29 cellular contexts compared by ENCODE assay signal in the genomic region with DNA sequence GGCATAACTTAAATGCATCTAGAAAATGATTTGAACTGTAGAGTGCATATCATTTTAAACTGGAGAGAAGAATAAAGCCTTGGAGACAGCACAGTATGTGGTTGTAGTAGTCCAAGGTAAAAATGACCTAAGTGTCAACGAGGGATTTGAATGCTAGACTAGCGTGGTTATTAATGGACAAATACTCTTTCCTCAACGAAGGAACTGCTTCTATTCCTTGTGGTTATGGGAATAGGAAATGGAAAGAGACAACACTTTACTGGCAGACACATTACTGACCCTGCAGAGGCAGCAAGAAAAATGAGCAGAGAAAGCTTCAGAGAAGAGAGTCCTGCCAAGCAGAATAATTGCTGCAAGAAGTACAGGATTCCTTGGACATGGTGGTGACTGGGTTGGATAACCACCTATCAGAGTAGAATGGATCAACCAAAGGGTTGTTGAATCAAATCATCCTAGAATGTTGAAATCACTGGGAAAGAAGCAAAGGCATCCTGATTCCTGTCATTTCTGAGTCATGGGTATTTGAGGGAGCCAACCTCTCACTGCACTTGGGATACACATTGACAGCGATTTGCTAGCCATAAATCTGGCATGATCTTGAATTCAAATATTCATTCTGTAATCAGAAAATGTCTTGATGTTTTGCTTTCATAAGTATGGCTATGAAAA.
DNase-seq lines count a peak whose midpoint lies in the region; TF ChIP-seq lines count a peak whose summit lies in the region.
"Had no signal": no experiment of that assay in that cellular context is flagged by ENCODE, and none has a peak within 500 bp of the region (broad histone marks: within the 10 kb centered on the region; RNA-seq: fewer than 3 reads in every experiment).

No MANE protein-coding gene starts in this region.

- H2AFZ ChIP-seq in mesenchymal stem cell (ENCODE audit: low read depth, low read length), result no peak overlapping the region
- H2AFZ ChIP-seq: hepatocyte, parathyroid adenoma had no signal

- no peak overlapping the region for H3K23ac ChIP-seq in mesenchymal stem cell (ENCODE audit: low read length in 2 of 2)

- H2BK120ac ChIP-seq in mesenchymal stem cell (ENCODE audit: low read depth, low read length), result no peak overlapping the region

- H3K27me3 ChIP-seq in mesenchymal stem cell (ENCODE audit: control insufficient read depth in 1 of 2, insufficient read depth in 1 of 2, low read length in 2 of 2) (no peaks in the 10 kb centered on the region), brain microvascular endothelial cell (replicated peaks) (no peaks in the 10 kb centered on the region)
- H3K27me3 ChIP-seq: esophagus squamous epithelium, gastrocnemius medialis, hepatocyte, spleen had no signal

- H2AK5ac ChIP-seq in mesenchymal stem cell (ENCODE audit: low read length, severe bottlenecking), result no peak overlapping the region

- H3K4me3 ChIP-seq in cardiac fibroblast (replicated peaks in 1 of 2; ENCODE audit: low read depth in 2 of 2, low read length in 2 of 2) (no peak overlapping the region), mesenchymal stem cell (ENCODE audit: insufficient read depth in 1 of 2, low read depth in 1 of 2, low read length in 2 of 2) (no peak overlapping the region), brain microvascular endothelial cell (ENCODE audit: low read depth, low read length) (no peak overlapping the region)
- H3K4me3 ChIP-seq: esophagus squamous epithelium, gastrocnemius medialis, hepatocyte, spleen, thoracic aorta had no signal

- H3K79me1 ChIP-seq in mesenchymal stem cell (replicated peaks; ENCODE audit: low read length, poor library complexity, severe bottlenecking), result no peaks in the 10 kb centered on the region

- 3% methylated on average over 3 of the region's 4 CpGs for WGBS in mesenchymal stem cell

- no peak overlapping the region for H3K4ac ChIP-seq in mesenchymal stem cell (ENCODE audit: low read depth in 1 of 2, low read length in 2 of 2)

- no peak overlapping the region for H4K8ac ChIP-seq in mesenchymal stem cell (ENCODE audit: low read length)

- DNase-seq in LHCN-M2 (ENCODE audit: low read depth) (peak; percentile 46), cardiac fibroblast (ENCODE audit: low read depth in 2 of 2) (peak; percentile 6 to 40), mesenchymal stem cell (peak; percentile 53), stromal cell of bone marrow (ENCODE audit: low read depth) (peak; percentile 11), brain microvascular endothelial cell (no peak), mesenteric fat pad (ENCODE audit: low spot score) (no peak), T-helper 9 cell (no peak)
- DNase-seq: activated CD4-positive, alpha-beta T cell treated with anti-CD3 and anti-CD28 coated beads, Interleukin-2, amount 50 U/mL, for 1 hour; activated CD4-positive, CD25-positive, alpha-beta regulatory T cell; activated effector memory CD4-positive, alpha-beta T cell treated with anti-CD3 and anti-CD28 coated beads, Interleukin-2, amount 50 U/mL, for 16 hours; activated naive CD8-positive, alpha-beta T cell treated with anti-CD3 and anti-CD28 coated beads for 36 hours; activated T-cell treated with anti-CD3 and anti-CD28 coated beads, Interleukin-2, amount 50 U/mL, for 1 hour; aorta; central memory CD4-positive, alpha-beta T cell; dermis blood vessel endothelial cell; esophagus squamous epithelium; gastrocnemius medialis; HCEC 1CT; IMR-90; left cardiac atrium; NCI-H146; right cardiac atrium; spleen; stimulated activated CD4-positive, alpha-beta T cell treated with anti-CD3 and anti-CD28 coated beads, Interleukin-2, amount 100 ng/mL, for 24 hours; T-helper 1 cell had no signal

- H3K36me3 ChIP-seq in mesenchymal stem cell (ENCODE audit: control insufficient read depth in 1 of 2, insufficient read depth in 2 of 2, low read depth in 1 of 2, low read length in 2 of 2) (no peaks in the 10 kb centered on the region), brain microvascular endothelial cell (replicated peaks) (no peaks in the 10 kb centered on the region)
- H3K36me3 ChIP-seq: esophagus squamous epithelium, gastrocnemius medialis, spleen, thoracic aorta had no signal

- no peak overlapping the region for H4K91ac ChIP-seq in mesenchymal stem cell (ENCODE audit: low read length)

- peak overlapping the region in 1 of 2 experiments; percentile 38 for H2BK12ac ChIP-seq in mesenchymal stem cell (ENCODE audit: low read length in 2 of 2)

- H2BK5ac ChIP-seq in mesenchymal stem cell (ENCODE audit: low read depth, low read length, poor library complexity, severe bottlenecking), result no peak overlapping the region

- peaks cover 1% of the 10 kb centered on the region for H3K4me1 ChIP-seq in mesenchymal stem cell (ENCODE audit: control insufficient read depth, insufficient read depth, low read depth, low read length)
- H3K4me1 ChIP-seq: esophagus squamous epithelium, gastrocnemius medialis, parathyroid adenoma, spleen had no signal

- H3K18ac ChIP-seq in mesenchymal stem cell (ENCODE audit: low read depth in 1 of 2, low read length in 2 of 2), result peak overlapping the region in 1 of 2 experiments; percentile 39

- TF ChIP-seq CTCF in cardiac fibroblast (IDR thresholded peaks at IDR 0.05; ENCODE audit: low read depth, low read length), result no peak
- TF ChIP-seq CTCF in brain microvascular endothelial cell (IDR thresholded peaks at IDR 0.05; ENCODE audit: low read depth, low read length, missing control alignments), result no peak

- H3K4me2 ChIP-seq in mesenchymal stem cell (ENCODE audit: low read length, poor library complexity, severe bottlenecking), result no peak overlapping the region
- H3K4me2 ChIP-seq: hepatocyte had no signal

- H3K27ac ChIP-seq in mesenchymal stem cell (ENCODE audit: low read length, poor library complexity, severe bottlenecking), result peak overlapping the region; percentile 44
- no peak overlapping the region for H3K27ac ChIP-seq in brain microvascular endothelial cell
- H3K27ac ChIP-seq: esophagus squamous epithelium, gastrocnemius medialis, hepatocyte, parathyroid adenoma, RWPE1, spleen, thoracic aorta had no signal

- H3K9ac ChIP-seq in mesenchymal stem cell (ENCODE audit: low read length), result no peak overlapping the region
- H3K9ac ChIP-seq: parathyroid adenoma had no signal

- no peaks in the 10 kb centered on the region for H3K9me3 ChIP-seq in mesenchymal stem cell (ENCODE audit: control insufficient read depth, low read length)
- H3K9me3 ChIP-seq: gastrocnemius medialis, spleen, thoracic aorta had no signal

- H3K14ac ChIP-seq in mesenchymal stem cell (ENCODE audit: low read length in 2 of 2), result no peak overlapping the region

- in situ Hi-C loops in brain microvascular endothelial cell (cut with HindIII; ENCODE audit: low pct_ligation_motif_present, low sequenced_read_pairs), result no loop called here

- no peak overlapping the region for H2BK15ac ChIP-seq in mesenchymal stem cell (ENCODE audit: low read depth, poor library complexity, severe bottlenecking)

Comparison
In these comparisons a context has a peak if more than half of its experiments do, and no peak if none do; other contexts are left out.
1. DNase-seq: peak in LHCN-M2 (single experiment), cardiac fibroblast (2 of 2), mesenchymal stem cell (single experiment) and stromal cell of bone marrow (single experiment); none in brain microvascular endothelial cell (single experiment), mesenteric fat pad (single experiment) and T-helper 9 cell (single experiment).